Comparison of ENCODE assay signal across 1 cellular context in the genomic region with DNA sequence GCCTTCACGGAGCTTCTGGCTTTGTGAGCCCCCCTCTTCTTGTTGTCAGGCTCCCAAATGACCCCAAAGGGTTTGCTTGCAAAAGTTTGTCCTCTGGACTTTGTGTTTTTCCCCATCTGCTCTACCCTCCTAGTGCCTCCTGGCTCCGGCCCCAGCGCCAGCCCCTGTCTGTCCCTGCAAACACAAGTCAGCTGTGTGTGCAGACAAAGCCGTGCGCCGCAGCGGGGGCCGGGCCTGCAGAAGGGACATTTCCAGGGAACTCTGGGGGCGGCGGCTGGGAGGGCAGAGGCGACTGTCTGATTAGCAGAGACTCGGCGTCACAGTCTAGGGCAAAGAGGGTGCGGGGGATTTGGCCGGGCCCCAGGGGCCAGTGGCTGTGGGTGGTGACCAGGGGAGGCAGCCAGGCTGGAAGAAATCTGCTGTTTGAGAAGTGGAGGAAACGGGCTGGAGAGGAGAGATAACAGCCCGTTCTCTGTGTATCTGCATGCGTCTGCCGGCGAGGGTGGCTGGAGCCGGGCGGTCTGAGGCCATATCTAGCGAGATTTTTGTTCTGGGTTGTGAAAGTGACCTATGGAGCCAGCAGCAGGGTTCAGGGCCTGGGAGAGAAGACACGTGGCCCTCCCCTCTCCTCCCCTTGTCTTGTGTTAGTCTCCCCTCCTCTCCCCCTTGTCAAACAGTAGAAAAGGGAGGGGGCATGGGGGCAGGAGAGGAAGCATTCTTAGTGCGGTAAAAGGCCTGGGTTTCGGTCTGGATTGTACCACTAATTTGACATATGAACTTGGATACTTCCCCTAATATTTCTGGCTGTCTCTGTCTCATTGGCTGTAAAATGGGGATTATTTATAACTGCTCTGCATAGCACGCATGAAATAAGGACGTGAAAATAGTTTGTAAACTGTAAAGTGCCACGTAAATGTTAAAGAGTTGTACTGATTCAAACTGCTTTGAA.
TF ChIP-seq lines count a peak whose summit lies in the region.

No MANE protein-coding gene starts in this region.

TF ChIP-seq in HepG2, 621 proteins besides CTCF, POLR2A, EP300 and RAD21 (continued from another document and continues in another):
- TF ChIP-seq ESRRA (CRISPR knock-in tag; IDR thresholded peaks at IDR 0.05; ENCODE audit: low read depth) = no peak; the same call in 1 of the 2 replicates
- peak; percentile 82 for TF ChIP-seq ZFX (CRISPR knock-in tag; IDR thresholded peaks at IDR 0.05; ENCODE audit: low read depth)
- peak; percentile 30 for TF ChIP-seq MED8 (CRISPR knock-in tag; IDR thresholded peaks at IDR 0.05; ENCODE audit: insufficient replicate concordance)
- 0 out of 2 replicates have a peak, but pooled peaks have one; percentile 67 for TF ChIP-seq MLX (CRISPR knock-in tag; IDR thresholded peaks at IDR 0.05)
- TF ChIP-seq PBX3 (CRISPR knock-in tag; IDR thresholded peaks at IDR 0.05; ENCODE audit: borderline replicate concordance) = no peak
- no peak for TF ChIP-seq MZF1 (CRISPR knock-in tag; IDR thresholded peaks at IDR 0.05; ENCODE audit: borderline replicate concordance)
- no peak for TF ChIP-seq PCBP2 (optimal IDR thresholded peaks at IDR 0.05; ENCODE audit: low read depth, low read length, poor library complexity, severe bottlenecking)
- 0 out of 2 replicates have a peak, but pooled peaks have one; percentile 43 for TF ChIP-seq KAT7 (CRISPR knock-in tag; IDR thresholded peaks at IDR 0.05; ENCODE audit: borderline replicate concordance)
- no peak for TF ChIP-seq SMYD3 (CRISPR knock-in tag; IDR thresholded peaks at IDR 0.05)
- no peak for TF ChIP-seq SOX6 (IDR thresholded peaks at IDR 0.05)
- peak; percentile 73 for TF ChIP-seq SOX6 (CRISPR knock-in tag; IDR thresholded peaks at IDR 0.05)
- TF ChIP-seq ZNF724P (CRISPR knock-in tag; IDR thresholded peaks at IDR 0.05; ENCODE audit: borderline replicate concordance) = peak; percentile 67; the same call in 1 of the 2 replicates
- no peak for TF ChIP-seq EEA1 (CRISPR knock-in tag; IDR thresholded peaks at IDR 0.05; ENCODE audit: borderline replicate concordance)
- 0 out of 2 replicates have a peak, but pooled peaks have one; percentile 11 for TF ChIP-seq ZNF451 (CRISPR knock-in tag; IDR thresholded peaks at IDR 0.05)
- peak; percentile 41 for TF ChIP-seq ZNF792 (CRISPR knock-in tag; IDR thresholded peaks at IDR 0.05)
- TF ChIP-seq ZNF704 (CRISPR knock-in tag; IDR thresholded peaks at IDR 0.05; ENCODE audit: borderline replicate concordance) = peak; percentile 74; the same call in 1 of the 2 replicates
- TF ChIP-seq MAZ (IDR thresholded peaks at IDR 0.05; ENCODE audit: borderline replicate concordance, low read depth, low read length) = peak; percentile 75; the same call in 1 of the 2 replicates
- peak; percentile 62 for TF ChIP-seq MAZ (CRISPR knock-in tag; IDR thresholded peaks at IDR 0.05; ENCODE audit: low read depth)
- no peak for TF ChIP-seq TAF15 (IDR thresholded peaks at IDR 0.05; ENCODE audit: low read depth, low read length, poor library complexity, severe bottlenecking)
- TF ChIP-seq ZNF430 (CRISPR knock-in tag; IDR thresholded peaks at IDR 0.05) = peak; percentile 47; the same call in 1 of the 2 replicates
- TF ChIP-seq TGIF2 (CRISPR knock-in tag; IDR thresholded peaks at IDR 0.05) = peak; percentile 65; the same call in 1 of the 2 replicates
- TF ChIP-seq SIX4 (CRISPR knock-in tag; IDR thresholded peaks at IDR 0.05) = no peak; the same call in 1 of the 2 replicates
- no peak for TF ChIP-seq FOXO1 (CRISPR knock-in tag; IDR thresholded peaks at IDR 0.05)
- TF ChIP-seq, protein P1, sequence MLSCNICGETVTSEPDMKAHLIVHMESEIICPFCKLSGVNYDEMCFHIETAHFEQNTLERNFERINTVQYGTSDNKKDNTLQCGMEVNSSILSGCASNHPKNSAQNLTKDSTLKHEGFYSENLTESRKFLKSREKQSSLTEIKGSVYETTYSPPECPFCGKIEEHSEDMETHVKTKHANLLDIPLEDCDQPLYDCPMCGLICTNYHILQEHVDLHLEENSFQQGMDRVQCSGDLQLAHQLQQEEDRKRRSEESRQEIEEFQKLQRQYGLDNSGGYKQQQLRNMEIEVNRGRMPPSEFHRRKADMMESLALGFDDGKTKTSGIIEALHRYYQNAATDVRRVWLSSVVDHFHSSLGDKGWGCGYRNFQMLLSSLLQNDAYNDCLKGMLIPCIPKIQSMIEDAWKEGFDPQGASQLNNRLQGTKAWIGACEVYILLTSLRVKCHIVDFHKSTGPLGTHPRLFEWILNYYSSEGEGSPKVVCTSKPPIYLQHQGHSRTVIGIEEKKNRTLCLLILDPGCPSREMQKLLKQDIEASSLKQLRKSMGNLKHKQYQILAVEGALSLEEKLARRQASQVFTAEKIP (CRISPR knock-in tag; IDR thresholded peaks at IDR 0.05; ENCODE audit: borderline replicate concordance) = no peak
- TF ChIP-seq TBX2 (CRISPR knock-in tag; IDR thresholded peaks at IDR 0.05; ENCODE audit: borderline replicate concordance) = peak; percentile 51; the same call in 1 of the 2 replicates
- TF ChIP-seq FOXJ3 (CRISPR knock-in tag; IDR thresholded peaks at IDR 0.05; ENCODE audit: borderline replicate concordance) = peak; percentile 41; the same call in 1 of the 2 replicates
- TF ChIP-seq, protein P2, sequence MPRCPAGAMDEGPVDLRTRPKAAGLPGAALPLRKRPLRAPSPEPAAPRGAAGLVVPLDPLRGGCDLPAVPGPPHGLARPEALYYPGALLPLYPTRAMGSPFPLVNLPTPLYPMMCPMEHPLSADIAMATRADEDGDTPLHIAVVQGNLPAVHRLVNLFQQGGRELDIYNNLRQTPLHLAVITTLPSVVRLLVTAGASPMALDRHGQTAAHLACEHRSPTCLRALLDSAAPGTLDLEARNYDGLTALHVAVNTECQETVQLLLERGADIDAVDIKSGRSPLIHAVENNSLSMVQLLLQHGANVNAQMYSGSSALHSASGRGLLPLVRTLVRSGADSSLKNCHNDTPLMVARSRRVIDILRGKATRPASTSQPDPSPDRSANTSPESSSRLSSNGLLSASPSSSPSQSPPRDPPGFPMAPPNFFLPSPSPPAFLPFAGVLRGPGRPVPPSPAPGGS (CRISPR knock-in tag; IDR thresholded peaks at IDR 0.05) = peak; percentile 23; the same call in 1 of the 2 replicates
- 0 out of 2 replicates have a peak, but pooled peaks have one; percentile 22 for TF ChIP-seq MLXIP (CRISPR knock-in tag; IDR thresholded peaks at IDR 0.05; ENCODE audit: borderline replicate concordance)
- TF ChIP-seq ZSCAN25 (CRISPR knock-in tag; IDR thresholded peaks at IDR 0.05) = peak; percentile 44; the same call in 1 of the 2 replicates
- no peak for TF ChIP-seq ZBTB21 (CRISPR knock-in tag; IDR thresholded peaks at IDR 0.05)
- peak; percentile 57 for TF ChIP-seq PHF8 (CRISPR knock-in tag; IDR thresholded peaks at IDR 0.05)
- 0 out of 2 replicates have a peak, but pooled peaks have one; percentile 5 for TF ChIP-seq NR0B2 (CRISPR knock-in tag; IDR thresholded peaks at IDR 0.05)
- peak; percentile 12; the same call in 1 of the 2 replicates for TF ChIP-seq POGZ (CRISPR knock-in tag; IDR thresholded peaks at IDR 0.05)
- no peak for TF ChIP-seq SNAPC2 (CRISPR knock-in tag; IDR thresholded peaks at IDR 0.05)
- TF ChIP-seq, protein P3, sequence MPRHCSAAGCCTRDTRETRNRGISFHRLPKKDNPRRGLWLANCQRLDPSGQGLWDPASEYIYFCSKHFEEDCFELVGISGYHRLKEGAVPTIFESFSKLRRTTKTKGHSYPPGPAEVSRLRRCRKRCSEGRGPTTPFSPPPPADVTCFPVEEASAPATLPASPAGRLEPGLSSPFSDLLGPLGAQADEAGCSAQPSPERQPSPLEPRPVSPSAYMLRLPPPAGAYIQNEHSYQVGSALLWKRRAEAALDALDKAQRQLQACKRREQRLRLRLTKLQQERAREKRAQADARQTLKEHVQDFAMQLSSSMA (CRISPR knock-in tag; IDR thresholded peaks at IDR 0.05) = 0 out of 2 replicates have a peak, but pooled peaks have one; percentile 31
- TF ChIP-seq NR2F2 (IDR thresholded peaks at IDR 0.05; ENCODE audit: borderline replicate concordance, low read depth) = 0 out of 2 replicates have a peak, but pooled peaks have one; percentile 23
- TF ChIP-seq JDP2 (CRISPR knock-in tag; IDR thresholded peaks at IDR 0.05; ENCODE audit: borderline replicate concordance) = no peak; the same call in 1 of the 2 replicates
- TF ChIP-seq, protein P4, sequence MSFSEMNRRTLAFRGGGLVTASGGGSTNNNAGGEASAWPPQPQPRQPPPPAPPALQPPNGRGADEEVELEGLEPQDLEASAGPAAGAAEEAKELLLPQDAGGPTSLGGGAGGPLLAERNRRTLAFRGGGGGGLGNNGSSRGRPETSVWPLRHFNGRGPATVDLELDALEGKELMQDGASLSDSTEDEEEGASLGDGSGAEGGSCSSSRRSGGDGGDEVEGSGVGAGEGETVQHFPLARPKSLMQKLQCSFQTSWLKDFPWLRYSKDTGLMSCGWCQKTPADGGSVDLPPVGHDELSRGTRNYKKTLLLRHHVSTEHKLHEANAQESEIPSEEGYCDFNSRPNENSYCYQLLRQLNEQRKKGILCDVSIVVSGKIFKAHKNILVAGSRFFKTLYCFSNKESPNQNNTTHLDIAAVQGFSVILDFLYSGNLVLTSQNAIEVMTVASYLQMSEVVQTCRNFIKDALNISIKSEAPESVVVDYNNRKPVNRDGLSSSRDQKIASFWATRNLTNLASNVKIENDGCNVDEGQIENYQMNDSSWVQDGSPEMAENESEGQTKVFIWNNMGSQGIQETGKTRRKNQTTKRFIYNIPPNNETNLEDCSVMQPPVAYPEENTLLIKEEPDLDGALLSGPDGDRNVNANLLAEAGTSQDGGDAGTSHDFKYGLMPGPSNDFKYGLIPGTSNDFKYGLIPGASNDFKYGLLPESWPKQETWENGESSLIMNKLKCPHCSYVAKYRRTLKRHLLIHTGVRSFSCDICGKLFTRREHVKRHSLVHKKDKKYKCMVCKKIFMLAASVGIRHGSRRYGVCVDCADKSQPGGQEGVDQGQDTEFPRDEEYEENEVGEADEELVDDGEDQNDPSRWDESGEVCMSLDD (CRISPR knock-in tag; IDR thresholded peaks at IDR 0.05; ENCODE audit: borderline replicate concordance) = peak; percentile 54; the same call in 1 of the 2 replicates
- TF ChIP-seq HOXA3 (CRISPR knock-in tag; IDR thresholded peaks at IDR 0.05) = peak; percentile 18
